10 cellular contexts compared by ENCODE assay signal in genomic region chr6:53281518-53282215, GRCh38.
DNase-seq lines count a peak whose midpoint lies in the region; ATAC-seq and TF ChIP-seq lines count a peak whose summit lies in the region.
"Had no signal": no experiment of that assay in that cellular context is flagged by ENCODE, and none has a peak within 500 bp of the region (broad histone marks: within the 10 kb centered on the region; RNA-seq: fewer than 3 reads in every experiment).

No MANE protein-coding gene starts in this region.

- no peak overlapping the region for H3K4me3 ChIP-seq in skeletal muscle tissue (ENCODE audit: low read length in 3 of 3)
- H3K4me3 ChIP-seq: cardiac muscle cell, gastroesophageal sphincter had no signal

- DNase-seq in WTC11 (ENCODE audit: low spot score) (no peak), cerebellum (ENCODE audit: low spot score) (no peak), SIG-M5 treated with dmso at 0.1 percent for 504 hours (lab: John Stamatoyannopoulos, UW; ENCODE audit: unreplicated experiment) (no peak), substantia nigra (lab: John Stamatoyannopoulos, UW) (no peak)

- H3K27ac ChIP-seq in skeletal muscle tissue (ENCODE audit: low read depth, low read length) (peak overlapping the region; percentile 34), substantia nigra (ENCODE audit: low read depth, low read length, poor library complexity, severe bottlenecking) (no peak overlapping the region)
- H3K27ac ChIP-seq: cardiac muscle cell had no signal

- H3K4me1 ChIP-seq in skeletal muscle tissue (ENCODE audit: control insufficient read depth in 3 of 3, insufficient read depth in 3 of 3, low read length in 3 of 3): peaks cover 4 to 13% (median 6%) of the 10 kb centered on the region in 3 donors

- H3K36me3 ChIP-seq in skeletal muscle tissue (ENCODE audit: control insufficient read depth in 3 of 3, insufficient read depth in 3 of 3, low read length in 3 of 3): no peaks in the 10 kb centered on the region
- H3K36me3 ChIP-seq: cardiac muscle cell had no signal

- peaks cover 17% of the 10 kb centered on the region for H3K4me1 Mint-ChIP-seq in WTC11

- no peaks in the 10 kb centered on the region for H3K27me3 ChIP-seq in skeletal muscle tissue (ENCODE audit: control insufficient read depth in 3 of 3, insufficient read depth in 3 of 3, low read length in 3 of 3)
- H3K27me3 ChIP-seq: cardiac muscle cell, gastroesophageal sphincter had no signal

- H3K27ac Mint-ChIP-seq in WTC11: peak overlapping the region; percentile 44; the same call in 1 of the 2 replicates

- H3K4me3 Mint-ChIP-seq in WTC11: no peak overlapping the region

- H3K36me3 Mint-ChIP-seq in WTC11: peaks cover 19% of the 10 kb centered on the region

- no peaks in the 10 kb centered on the region for H3K9me3 Mint-ChIP-seq in WTC11

- no peak for TF ChIP-seq CTCF in WTC11 (IDR thresholded peaks at IDR 0.05)

- CTCF ChIA-PET in WTC11 (lab: Charles Lee): interaction anchor here (1.6 kb wide), 1 partner anchor 110 kb away, joined by 5 read pairs; no protein-coding TSS in a partner anchor

- H3K9ac ChIP-seq in skeletal muscle tissue (ENCODE audit: low read depth in 1 of 3, low read length in 3 of 3): no peak overlapping the region

- H3K9me3 ChIP-seq in skeletal muscle tissue (ENCODE audit: control insufficient read depth in 3 of 3, low read length in 3 of 3): no peaks in the 10 kb centered on the region
- H3K9me3 ChIP-seq: gastroesophageal sphincter had no signal

- POLR2A ChIA-PET in WTC11 (lab: Charles Lee): no interaction called here

- H3K27me3 Mint-ChIP-seq in WTC11 (ENCODE audit: low read depth): no peaks in the 10 kb centered on the region

- peak; percentile 43 for ATAC-seq in GM18858 (IDR thresholded peaks at IDR 0.05; ENCODE audit: unreplicated experiment)
- ATAC-seq in GM21825 (IDR thresholded peaks at IDR 0.05; ENCODE audit: unreplicated experiment): peak; percentile 64
- no peak for ATAC-seq in WTC11
- no peak for ATAC-seq in HG02885 (IDR thresholded peaks at IDR 0.05; ENCODE audit: poor library complexity, unreplicated experiment)
- ATAC-seq: gastroesophageal sphincter had no signal

TF ChIP-seq in WTC11, 78 proteins besides CTCF, POLR2A, EP300 and RAD21 (continues in another document):
- TF ChIP-seq ZNF281 (CRISPR knock-in tag; IDR thresholded peaks at IDR 0.05) (no peak), GTF2I (CRISPR knock-in tag; conservative IDR thresholded peaks at IDR 0.05) (no peak), STAT6 (CRISPR knock-in tag; conservative IDR thresholded peaks at IDR 0.05; ENCODE audit: low read depth) (no peak), ZNF512 (CRISPR knock-in tag; IDR thresholded peaks at IDR 0.05; ENCODE audit: borderline replicate concordance) (no peak), ATF6 (CRISPR knock-in tag; IDR thresholded peaks at IDR 0.05) (no peak), ZNF138 (CRISPR knock-in tag; conservative IDR thresholded peaks at IDR 0.05) (no peak), MLX (CRISPR knock-in tag; IDR thresholded peaks at IDR 0.05) (no peak), TEAD1 (CRISPR knock-in tag; IDR thresholded peaks at IDR 0.05) (no peak), ZNF121 (CRISPR knock-in tag; IDR thresholded peaks at IDR 0.05) (no peak), IRF1 (CRISPR knock-in tag; IDR thresholded peaks at IDR 0.05) (no peak), GABPB1 (CRISPR knock-in tag; IDR thresholded peaks at IDR 0.05) (no peak), ZNF232 (CRISPR knock-in tag; IDR thresholded peaks at IDR 0.05) (no peak), ZSCAN18 (CRISPR knock-in tag; IDR thresholded peaks at IDR 0.05) (no peak)

Comparison
In these comparisons a context has a peak if more than half of its experiments do, and no peak if none do; other contexts are left out.
1. ATAC-seq: peak in GM18858 (single experiment) and GM21825 (single experiment); none in WTC11 (single experiment) and HG02885 (single experiment).